ENCODE assay signal across 18 cellular contexts in genomic region chr2:237594514-237594871, GRCh38. TPM values are rescaled to one million over a fixed set of nuclear protein-coding genes. Genes with fewer than 3 reads are reported as not detected.
DNase-seq lines count a peak whose midpoint lies in the region; ATAC-seq, FAIRE-seq and TF ChIP-seq lines count a peak whose summit lies in the region.
"Had no signal": no experiment of that assay in that cellular context is flagged by ENCODE, and none has a peak within 500 bp of the region (broad histone marks: within the 10 kb centered on the region; RNA-seq: fewer than 3 reads in every experiment).

No MANE protein-coding gene starts in this region.

- peaks cover 17 to 35% (median 22%) of the 10 kb centered on the region in 3 donors for H3K4me1 Mint-ChIP-seq in naive B cell

- CTCF ChIA-PET in mammary epithelial cell (lab: Charles Lee; ENCODE audit: low non-redundant PET), result no interaction called here

- H3K4me1 ChIP-seq in breast epithelium (peaks cover 0 to 17% of the 10 kb centered on the region in 2 donors), mammary epithelial cell (ENCODE audit: insufficient read depth, low read length) (peaks cover 21% of the 10 kb centered on the region), aorta (ENCODE audit: control insufficient read depth in 1 of 2, insufficient read depth in 2 of 2, low read length in 2 of 2) (peaks cover 0 to 4% of the 10 kb centered on the region in 2 donors), prostate gland (replicated peaks) (no peaks in the 10 kb centered on the region)

- intact Hi-C loops in breast epithelium (cut with DNase I; ENCODE audit: low total_unique reads), result no loop called here
- intact Hi-C loops in mammary epithelial cell (cut with micrococcal nuclease), result no loop called here
- intact Hi-C loops in aorta (cut with DNase I), result loop anchor here in 1 of 2 donors (2.0 to 5.0 kb wide), 3 partner anchors 33 to 148 kb away; partner anchors contain the start of gene LRRFIP1
- intact Hi-C loops in prostate gland (cut with DNase I), result no loop called here

- peaks cover 0 to 2% (median 0%) of the 10 kb centered on the region in 7 donors for H3K9me3 Mint-ChIP-seq in naive B cell
- H3K9me3 Mint-ChIP-seq: activated CD4-positive, alpha-beta T cell treated with anti-CD3 and anti-CD28 coated beads, Interleukin-2, amount 10 ng/mL, durations not matched to agents 7 days and 5 days; activated T-helper 1 cell treated with anti-CD3 and anti-CD28 coated beads, Interleukin-12 subunit alpha, Interleukin-12 subunit beta, Interleukin-2, Interleukin-4 antibody, amounts not matched to agents 30 ng/mL and 10 ng/mL and 1 ng/mL, durations not matched to agents 14 hours and 24 hours and 36 hours; T-helper 1 cell treated with Interleukin-12 subunit alpha and Interleukin-12 subunit beta and Interleukin-4 antibody, amounts not matched to agents 30 μg/mL and 1 μg/mL, for 36 hours had no signal

- H3K4me3 Mint-ChIP-seq in naive B cell, result no peak overlapping the region
- H3K4me3 Mint-ChIP-seq: activated CD4-positive, alpha-beta T cell treated with anti-CD3 and anti-CD28 coated beads, Interleukin-2, amount 10 ng/mL, durations not matched to agents 7 days and 5 days; activated T-helper 1 cell treated with anti-CD3 and anti-CD28 coated beads, Interleukin-12 subunit alpha, Interleukin-12 subunit beta, Interleukin-2, Interleukin-4 antibody, amounts not matched to agents 30 ng/mL and 10 ng/mL and 1 ng/mL, durations not matched to agents 14 hours and 24 hours and 36 hours; T-helper 1 cell treated with Interleukin-12 subunit alpha and Interleukin-12 subunit beta and Interleukin-4 antibody, amounts not matched to agents 30 μg/mL and 1 μg/mL, for 36 hours had no signal

- H4K20me1 ChIP-seq in mammary epithelial cell (ENCODE audit: insufficient read depth, low read length), result no peaks in the 10 kb centered on the region

- TF ChIP-seq POLR2A in breast epithelium (IDR thresholded peaks at IDR 0.05) (no peak), prostate gland (IDR thresholded peaks at IDR 0.05) (no peak), GM12891 (IDR thresholded peaks at IDR 0.05; ENCODE audit: low read depth, low read length) (no peak)

- DNase-seq in breast epithelium (ENCODE audit: low spot score in 2 of 2), result no peak
- DNase-seq in mammary epithelial cell, result no peak
- DNase-seq in fibroblast of villous mesenchyme (ENCODE audit: low read depth), result peak; percentile 91
- DNase-seq in naive B cell, result no peak
- peak; percentile 19 to 59 for DNase-seq in aorta
- DNase-seq in prostate gland (ENCODE audit: low spot score), result no peak
- DNase-seq in GM12891 (ENCODE audit: insufficient read length, low spot score), result no peak
- DNase-seq: ACHN; activated CD4-positive, alpha-beta T cell treated with anti-CD3 and anti-CD28 coated beads, Interleukin-2, amount 10 ng/mL, durations not matched to agents 7 days and 5 days; erythroblast; NCI-H2107 had no signal

- H3K4me2 ChIP-seq in mammary epithelial cell (ENCODE audit: insufficient read depth, low read depth, low read length), result no peak overlapping the region

- H3K79me2 ChIP-seq in mammary epithelial cell (ENCODE audit: insufficient read depth, low read length), result peaks cover 5% of the 10 kb centered on the region

- in situ Hi-C loops in mammary epithelial cell (cut with MboI; ENCODE audit: low sequenced_read_pairs in 2 of 2), result loop anchor here in 1 of 2 donors (25.0 kb wide), 1 partner anchor 143 kb away; no protein-coding TSS in a partner anchor

- H3K36me3 ChIP-seq in breast epithelium (no peaks in the 10 kb centered on the region), mammary epithelial cell (ENCODE audit: insufficient read depth, low read length) (no peaks in the 10 kb centered on the region), aorta (ENCODE audit: control insufficient read depth in 1 of 2, insufficient read depth in 2 of 2, low read length in 1 of 2) (no peaks in the 10 kb centered on the region), prostate gland (no peaks in the 10 kb centered on the region)
- H3K36me3 ChIP-seq: Peyer's patch had no signal

- H2AFZ ChIP-seq in mammary epithelial cell (ENCODE audit: low read depth, low read length), result no peak overlapping the region

- H3K4me3 ChIP-seq in breast epithelium (no peak overlapping the region), mammary epithelial cell (replicated peaks in 1 of 3; ENCODE audit: insufficient read depth in 1 of 3, low read depth in 2 of 3, low read length in 3 of 3) (no peak overlapping the region), fibroblast of villous mesenchyme (ENCODE audit: low read depth, low read length) (no peak overlapping the region), aorta (ENCODE audit: low read length in 2 of 2) (no peak overlapping the region), prostate gland (no peak overlapping the region)
- H3K4me3 ChIP-seq: Peyer's patch had no signal

- FAIRE-seq in GM12891 (lab: Jason Lieb, UNC), result no peak

- 68% methylated on average over 5 of the region's 5 CpGs for WGBS in mammary epithelial cell (ENCODE audit: low coverage, missing lambda C conversion rate)
- 11 to 17% methylated on average over 5 of the region's 5 CpGs for WGBS in aorta, 2 donors
- 57% methylated on average over 5 of the region's 5 CpGs for WGBS in prostate gland

- H3K27me3 ChIP-seq in breast epithelium (no peaks in the 10 kb centered on the region), mammary epithelial cell (ENCODE audit: insufficient read depth, low read length) (no peaks in the 10 kb centered on the region), aorta (ENCODE audit: control insufficient read depth in 1 of 2, insufficient read depth in 2 of 2, low read length in 1 of 2) (no peaks in the 10 kb centered on the region), prostate gland (replicated peaks; ENCODE audit: insufficient read depth) (no peaks in the 10 kb centered on the region)
- H3K27me3 ChIP-seq: Peyer's patch had no signal

- H3K9me3 ChIP-seq in breast epithelium (no peaks in the 10 kb centered on the region), mammary epithelial cell (replicated peaks; ENCODE audit: insufficient read depth, low read length) (no peaks in the 10 kb centered on the region), aorta (ENCODE audit: control insufficient read depth, low read length) (no peaks in the 10 kb centered on the region), prostate gland (no peaks in the 10 kb centered on the region)
- H3K9me3 ChIP-seq: Peyer's patch had no signal

- dilution Hi-C loops in mammary epithelial cell (cut with HindIII; ENCODE audit: low sequenced_read_pairs), result no loop called here

- H3K27ac ChIP-seq in breast epithelium (peak overlapping the region; percentile 25 to 66), mammary epithelial cell (ENCODE audit: insufficient read depth, low read depth, low read length) (no peak overlapping the region), aorta (ENCODE audit: low read depth in 1 of 2, low read length in 2 of 2) (peak overlapping the region; percentile 88 to 90), prostate gland (no peak overlapping the region)

- H3K9ac ChIP-seq in mammary epithelial cell (ENCODE audit: insufficient read depth, low read length), result no peak overlapping the region

- H3K27ac Mint-ChIP-seq in naive B cell, result peak overlapping the region in 4 of 6 donors; percentile 11 to 90 (median 66)
- H3K27ac Mint-ChIP-seq: activated CD4-positive, alpha-beta T cell treated with anti-CD3 and anti-CD28 coated beads, Interleukin-2, amount 10 ng/mL, durations not matched to agents 7 days and 5 days; activated T-helper 1 cell treated with anti-CD3 and anti-CD28 coated beads, Interleukin-12 subunit alpha, Interleukin-12 subunit beta, Interleukin-2, Interleukin-4 antibody, amounts not matched to agents 30 ng/mL and 10 ng/mL and 1 ng/mL, durations not matched to agents 14 hours and 24 hours and 36 hours; T-helper 1 cell treated with Interleukin-12 subunit alpha and Interleukin-12 subunit beta and Interleukin-4 antibody, amounts not matched to agents 30 μg/mL and 1 μg/mL, for 36 hours had no signal

- H3K27me3 Mint-ChIP-seq in naive B cell, result peaks cover 0 to 7% (median 5%) of the 10 kb centered on the region in 3 donors

- no peak for ATAC-seq in naive B cell (ENCODE audit: low read depth in 2 of 2)
- no peak for ATAC-seq in aorta (ENCODE audit: low FRiP score)
- no peak for ATAC-seq in GM21529 (IDR thresholded peaks at IDR 0.05; ENCODE audit: unreplicated experiment)

- TF ChIP-seq CTCF in breast epithelium (IDR thresholded peaks at IDR 0.05) (no peak), mammary epithelial cell (conservative IDR thresholded peaks at IDR 0.05 in 1 of 2, IDR thresholded peaks at IDR 0.05 in 1 of 2; ENCODE audit: extremely low read depth in 1 of 2, insufficient read depth in 1 of 2, low read depth in 1 of 2, low read length in 2 of 2) (no peak), fibroblast of villous mesenchyme (IDR thresholded peaks at IDR 0.05; ENCODE audit: insufficient read depth, low read depth, low read length) (no peak), prostate gland (IDR thresholded peaks at IDR 0.05) (no peak)

- no TSS peak for BruUV-seq in mammary epithelial cell (replicated peaks; lab: Mats Ljungman, UMichigan)

- no peaks in the 10 kb centered on the region for H3K36me3 Mint-ChIP-seq in naive B cell

TF ChIP-seq in GM12891, 5 proteins besides CTCF, POLR2A, EP300 and RAD21 (continues in another document):
- no peak for TF ChIP-seq POLR2AphosphoS5 (IDR thresholded peaks at IDR 0.05; ENCODE audit: low read depth, low read length)
- TF ChIP-seq SPI1 (IDR thresholded peaks at IDR 0.05; ENCODE audit: low read depth, low read length), result no peak

RNA-seq across cellular contexts. Expression of gene RAB17, which starts 4.0 kb away (rescaled TPM):
- 10 to 100 TPM in 2 of 3 donors, not detected in 1; 39.7 to 43.9 TPM for total RNA-seq in breast epithelium
- 1 to 10 TPM; 7.2 to 8.9 TPM for total RNA-seq in mammary epithelial cell
- 12.8 TPM for polyA plus RNA-seq in mammary epithelial cell
- polyA minus RNA-seq in mammary epithelial cell, result 20.4 TPM
- 0.43 and 0.64 TPM in 2 replicates for total RNA-seq in fibroblast of villous mesenchyme
- not detected for polyA plus RNA-seq in naive B cell (ENCODE audit: low read depth in 6 of 6)
- 1 to 10 TPM; 3.7 to 4.5 TPM for total RNA-seq in aorta
- 10 to 100 TPM; 11.1 to 22.3 TPM for polyA plus RNA-seq in aorta
- total RNA-seq in prostate gland, result 10 to 100 TPM; 12.6 to 13.6 TPM
- polyA plus RNA-seq in GM12891 (2012; ENCODE audit: low read depth, missing spikeins), result not detected
- total RNA-seq: activated CD4-positive, alpha-beta T cell treated with anti-CD3 and anti-CD28 coated beads, Interleukin-2, amount 10 ng/mL, durations not matched to agents 7 days and 5 days; activated T-helper 1 cell treated with anti-CD3 and anti-CD28 coated beads, Interleukin-12 subunit alpha, Interleukin-12 subunit beta, Interleukin-2, Interleukin-4 antibody, amounts not matched to agents 30 ng/mL and 10 ng/mL and 1 ng/mL, durations not matched to agents 14 hours and 24 hours and 36 hours; temporal lobe had no signal

RNA-seq across cellular contexts. Expression of gene PRLH, which starts 28.1 kb away (rescaled TPM):
- total RNA-seq in breast epithelium, result not detected
- total RNA-seq in mammary epithelial cell, result not detected
- polyA plus RNA-seq in mammary epithelial cell, result not detected
- not detected for polyA minus RNA-seq in mammary epithelial cell
- total RNA-seq in fibroblast of villous mesenchyme, result not detected in 2 replicates
- not detected for polyA plus RNA-seq in naive B cell (ENCODE audit: low read depth in 6 of 6)
- not detected for total RNA-seq in aorta
- polyA plus RNA-seq in aorta, result not detected
- total RNA-seq in prostate gland, result not detected
- polyA plus RNA-seq in GM12891 (2012; ENCODE audit: low read depth, missing spikeins), result not detected
- total RNA-seq: activated CD4-positive, alpha-beta T cell treated with anti-CD3 and anti-CD28 coated beads, Interleukin-2, amount 10 ng/mL, durations not matched to agents 7 days and 5 days; activated T-helper 1 cell treated with anti-CD3 and anti-CD28 coated beads, Interleukin-12 subunit alpha, Interleukin-12 subunit beta, Interleukin-2, Interleukin-4 antibody, amounts not matched to agents 30 ng/mL and 10 ng/mL and 1 ng/mL, durations not matched to agents 14 hours and 24 hours and 36 hours; LHCN-M2; mucosa of gallbladder; Peyer's patch; temporal lobe had no signal

RNA-seq across cellular contexts. Expression of gene LRRFIP1, which starts 32.9 kb away (rescaled TPM):
- total RNA-seq in breast epithelium, result 100 to 1,000 TPM in 2 of 3 donors, 10 to 100 TPM in 1; 82.6 to 136 (median 130) TPM
- total RNA-seq in mammary epithelial cell, result 100 to 1,000 TPM in 1 of 2 donors, 10 to 100 TPM in 1; 69.8 to 188 TPM
- 71.9 TPM for polyA plus RNA-seq in mammary epithelial cell
- 58.4 TPM for polyA minus RNA-seq in mammary epithelial cell
- 63.5 and 64.3 TPM in 2 replicates for total RNA-seq in fibroblast of villous mesenchyme
- 10 to 100 TPM; 45.8 to 88.7 (median 68.2) TPM for polyA plus RNA-seq in naive B cell (ENCODE audit: low read depth in 6 of 6)
- total RNA-seq in aorta, result 100 to 1,000 TPM; 234 to 348 TPM
- polyA plus RNA-seq in aorta, result 100 to 1,000 TPM; 100 to 105 TPM
- total RNA-seq in prostate gland, result 10 to 100 TPM; 66.1 to 73.1 TPM
- polyA plus RNA-seq in GM12891 (2012; ENCODE audit: low read depth, missing spikeins), result 37.0 TPM

Comparison
In these comparisons a context has a peak if more than half of its experiments do, and no peak if none do; other contexts are left out.
1. H3K27ac ChIP-seq: peak in breast epithelium (2 of 2) and aorta (2 of 2); none in mammary epithelial cell (single experiment) and prostate gland (0 of 2).
2. DNase-seq: peak in fibroblast of villous mesenchyme (single experiment) and aorta (2 of 2); none in breast epithelium (0 of 2), mammary epithelial cell (single experiment), naive B cell (single experiment), prostate gland (single experiment) and GM12891 (single experiment).